2 cellular contexts compared by ENCODE assay signal in genomic region chr7:1260236-1260635, GRCh38.
A peak's percentile ranks its signal among the peaks of the same experiment; 100 is the strongest.
TF ChIP-seq lines count a peak whose summit lies in the region.

No MANE protein-coding gene starts in this region.

TF ChIP-seq in A549, 52 proteins besides CTCF, POLR2A, EP300 and RAD21:
- TF ChIP-seq, protein P1, sequence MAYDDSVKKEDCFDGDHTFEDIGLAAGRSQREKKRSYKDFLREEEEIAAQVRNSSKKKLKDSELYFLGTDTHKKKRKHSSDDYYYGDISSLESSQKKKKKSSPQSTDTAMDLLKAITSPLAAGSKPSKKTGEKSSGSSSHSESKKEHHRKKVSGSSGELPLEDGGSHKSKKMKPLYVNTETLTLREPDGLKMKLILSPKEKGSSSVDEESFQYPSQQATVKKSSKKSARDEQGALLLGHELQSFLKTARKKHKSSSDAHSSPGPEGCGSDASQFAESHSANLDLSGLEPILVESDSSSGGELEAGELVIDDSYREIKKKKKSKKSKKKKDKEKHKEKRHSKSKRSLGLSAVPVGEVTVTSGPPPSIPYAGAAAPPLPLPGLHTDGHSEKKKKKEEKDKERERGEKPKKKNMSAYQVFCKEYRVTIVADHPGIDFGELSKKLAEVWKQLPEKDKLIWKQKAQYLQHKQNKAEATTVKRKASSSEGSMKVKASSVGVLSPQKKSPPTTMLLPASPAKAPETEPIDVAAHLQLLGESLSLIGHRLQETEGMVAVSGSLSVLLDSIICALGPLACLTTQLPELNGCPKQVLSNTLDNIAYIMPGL (CRISPR knock-in tag; IDR thresholded peaks at IDR 0.05; ENCODE audit: borderline replicate concordance) = no peak

TF ChIP-seq in HepG2, 621 proteins besides CTCF, POLR2A, EP300 and RAD21 (continued from another document):
- TF ChIP-seq, protein P2, sequence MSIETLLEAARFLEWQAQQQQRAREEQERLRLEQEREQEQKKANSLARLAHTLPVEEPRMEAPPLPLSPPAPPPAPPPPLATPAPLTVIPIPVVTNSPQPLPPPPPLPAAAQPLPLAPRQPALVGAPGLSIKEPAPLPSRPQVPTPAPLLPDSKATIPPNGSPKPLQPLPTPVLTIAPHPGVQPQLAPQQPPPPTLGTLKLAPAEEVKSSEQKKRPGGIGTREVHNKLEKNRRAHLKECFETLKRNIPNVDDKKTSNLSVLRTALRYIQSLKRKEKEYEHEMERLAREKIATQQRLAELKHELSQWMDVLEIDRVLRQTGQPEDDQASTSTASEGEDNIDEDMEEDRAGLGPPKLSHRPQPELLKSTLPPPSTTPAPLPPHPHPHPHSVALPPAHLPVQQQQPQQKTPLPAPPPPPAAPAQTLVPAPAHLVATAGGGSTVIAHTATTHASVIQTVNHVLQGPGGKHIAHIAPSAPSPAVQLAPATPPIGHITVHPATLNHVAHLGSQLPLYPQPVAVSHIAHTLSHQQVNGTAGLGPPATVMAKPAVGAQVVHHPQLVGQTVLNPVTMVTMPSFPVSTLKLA (IDR thresholded peaks at IDR 0.05) = peak; percentile 39
- no peak for TF ChIP-seq ZNF616 (CRISPR knock-in tag; IDR thresholded peaks at IDR 0.05; ENCODE audit: low read depth)
